ENCODE assay signal across 2 cellular contexts in genomic region chr1:107187399-107187798, GRCh38.
TF ChIP-seq lines count a peak whose summit lies in the region.

No MANE protein-coding gene starts in this region.

TF ChIP-seq in WTC11, 78 proteins besides CTCF, POLR2A, EP300 and RAD21 (continued from another document):
- TF ChIP-seq ERG (CRISPR knock-in tag; IDR thresholded peaks at IDR 0.05) (no peak), FOXP1 (CRISPR knock-in tag; IDR thresholded peaks at IDR 0.05; ENCODE audit: borderline replicate concordance) (no peak), ELF4 (CRISPR knock-in tag; IDR thresholded peaks at IDR 0.05; ENCODE audit: low read depth) (no peak), NFE2L1 (CRISPR knock-in tag; IDR thresholded peaks at IDR 0.05) (no peak), GTF2I (CRISPR knock-in tag; conservative IDR thresholded peaks at IDR 0.05) (no peak), PRRX2 (CRISPR knock-in tag; IDR thresholded peaks at IDR 0.05) (no peak), NR1H2 (CRISPR knock-in tag; IDR thresholded peaks at IDR 0.05) (no peak), ZNF396 (CRISPR knock-in tag; IDR thresholded peaks at IDR 0.05; ENCODE audit: borderline replicate concordance) (no peak)
- TF ChIP-seq, protein P1, sequence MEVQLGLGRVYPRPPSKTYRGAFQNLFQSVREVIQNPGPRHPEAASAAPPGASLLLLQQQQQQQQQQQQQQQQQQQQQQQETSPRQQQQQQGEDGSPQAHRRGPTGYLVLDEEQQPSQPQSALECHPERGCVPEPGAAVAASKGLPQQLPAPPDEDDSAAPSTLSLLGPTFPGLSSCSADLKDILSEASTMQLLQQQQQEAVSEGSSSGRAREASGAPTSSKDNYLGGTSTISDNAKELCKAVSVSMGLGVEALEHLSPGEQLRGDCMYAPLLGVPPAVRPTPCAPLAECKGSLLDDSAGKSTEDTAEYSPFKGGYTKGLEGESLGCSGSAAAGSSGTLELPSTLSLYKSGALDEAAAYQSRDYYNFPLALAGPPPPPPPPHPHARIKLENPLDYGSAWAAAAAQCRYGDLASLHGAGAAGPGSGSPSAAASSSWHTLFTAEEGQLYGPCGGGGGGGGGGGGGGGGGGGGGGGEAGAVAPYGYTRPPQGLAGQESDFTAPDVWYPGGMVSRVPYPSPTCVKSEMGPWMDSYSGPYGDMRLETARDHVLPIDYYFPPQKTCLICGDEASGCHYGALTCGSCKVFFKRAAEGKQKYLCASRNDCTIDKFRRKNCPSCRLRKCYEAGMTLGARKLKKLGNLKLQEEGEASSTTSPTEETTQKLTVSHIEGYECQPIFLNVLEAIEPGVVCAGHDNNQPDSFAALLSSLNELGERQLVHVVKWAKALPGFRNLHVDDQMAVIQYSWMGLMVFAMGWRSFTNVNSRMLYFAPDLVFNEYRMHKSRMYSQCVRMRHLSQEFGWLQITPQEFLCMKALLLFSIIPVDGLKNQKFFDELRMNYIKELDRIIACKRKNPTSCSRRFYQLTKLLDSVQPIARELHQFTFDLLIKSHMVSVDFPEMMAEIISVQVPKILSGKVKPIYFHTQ (CRISPR knock-in tag; IDR thresholded peaks at IDR 0.05), result no peak
TF ChIP-seq in WTC11: peak in this region for 0.

TF ChIP-seq in SK-N-SH, 30 proteins besides CTCF, POLR2A, EP300 and RAD21 (continued from another document):
- TF ChIP-seq MXI1 (IDR thresholded peaks at IDR 0.05; ENCODE audit: low read depth, low read length), result no peak
- TF ChIP-seq, protein P2, sequence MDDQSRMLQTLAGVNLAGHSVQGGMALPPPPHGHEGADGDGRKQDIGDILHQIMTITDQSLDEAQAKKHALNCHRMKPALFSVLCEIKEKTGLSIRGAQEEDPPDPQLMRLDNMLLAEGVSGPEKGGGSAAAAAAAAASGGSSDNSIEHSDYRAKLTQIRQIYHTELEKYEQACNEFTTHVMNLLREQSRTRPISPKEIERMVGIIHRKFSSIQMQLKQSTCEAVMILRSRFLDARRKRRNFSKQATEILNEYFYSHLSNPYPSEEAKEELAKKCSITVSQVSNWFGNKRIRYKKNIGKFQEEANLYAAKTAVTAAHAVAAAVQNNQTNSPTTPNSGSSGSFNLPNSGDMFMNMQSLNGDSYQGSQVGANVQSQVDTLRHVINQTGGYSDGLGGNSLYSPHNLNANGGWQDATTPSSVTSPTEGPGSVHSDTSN (IDR thresholded peaks at IDR 0.05), result no peak
- no peak for TF ChIP-seq NFIC (IDR thresholded peaks at IDR 0.05; ENCODE audit: borderline replicate concordance)
- no peak for TF ChIP-seq SIN3A (IDR thresholded peaks at IDR 0.05; ENCODE audit: borderline replicate concordance, low read depth, low read length)
TF ChIP-seq in SK-N-SH: peak in this region for 0.
